Comparison of ENCODE assay signal across 9 cellular contexts in the genomic region with DNA sequence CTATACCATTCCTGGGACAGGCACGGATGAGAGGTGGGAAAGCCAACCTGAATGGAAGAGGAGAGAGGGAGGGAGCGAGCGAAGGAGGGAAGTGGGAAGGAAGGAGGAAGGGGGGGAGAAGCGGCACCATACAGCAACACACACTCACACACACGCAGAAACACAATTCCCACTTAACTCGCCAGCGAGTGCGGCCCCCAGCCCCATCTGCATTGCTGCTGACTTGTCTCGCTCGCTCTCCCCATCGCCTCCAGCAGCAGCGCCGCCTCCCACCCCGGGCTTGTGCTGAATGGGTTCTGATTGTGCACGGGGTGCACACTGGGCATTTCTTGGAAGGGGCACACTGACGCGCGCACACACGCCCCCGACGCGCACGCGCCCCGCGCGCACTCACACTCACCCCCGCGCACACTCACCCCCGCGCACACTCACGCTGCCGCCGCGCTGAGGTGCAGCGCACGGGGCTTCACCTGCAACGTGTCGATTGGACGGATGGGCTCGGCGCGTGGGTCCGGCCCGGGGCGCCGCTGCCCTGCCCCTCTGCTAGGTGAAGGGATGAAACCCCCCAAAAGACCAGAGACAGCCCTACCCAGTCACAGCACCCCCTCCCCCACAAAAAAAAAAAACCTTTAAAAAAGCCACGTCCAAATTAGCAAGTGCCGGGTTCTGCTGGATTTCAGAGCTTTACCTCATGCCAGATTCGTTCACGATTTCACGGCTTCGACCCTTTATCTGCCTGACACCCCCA. TPM values are rescaled to one million over a fixed set of nuclear protein-coding genes. Genes with fewer than 3 reads are reported as not detected.
A peak's percentile ranks its signal among the peaks of the same experiment; 100 is the strongest.
DNase-seq lines count a peak whose midpoint lies in the region; ATAC-seq and TF ChIP-seq lines count a peak whose summit lies in the region.
"Had no signal": no experiment of that assay in that cellular context is flagged by ENCODE, and none has a peak within 500 bp of the region (broad histone marks: within the 10 kb centered on the region; RNA-seq: fewer than 3 reads in every experiment).

No MANE protein-coding gene starts in this region.

- CTCF ChIA-PET in MCF 10A (lab: Yijun Ruan, JAX), result no interaction called here

- POLR2A ChIA-PET in MCF 10A (lab: Yijun Ruan, JAX), result no interaction called here

- H3K27me3 Mint-ChIP-seq in MCF 10A (ENCODE audit: insufficient read depth, unreplicated experiment) (peaks cover 10% of the 10 kb centered on the region), chondrocyte (ENCODE audit: low read depth) (peaks cover 65% of the 10 kb centered on the region)

- H3K27ac ChIP-seq in breast epithelium (no peak overlapping the region), upper lobe of right lung (no peak overlapping the region), SJCRH30 (no peak overlapping the region)

- no peaks in the 10 kb centered on the region for H3K36me3 Mint-ChIP-seq in MCF 10A (ENCODE audit: insufficient read depth, unreplicated experiment)
- H3K36me3 Mint-ChIP-seq in chondrocyte (ENCODE audit: low read depth), result peaks cover 1% of the 10 kb centered on the region

- no peak for TF ChIP-seq POLR2A in breast epithelium (IDR thresholded peaks at IDR 0.05)

- H3K4me3 Mint-ChIP-seq in MCF 10A (ENCODE audit: unreplicated experiment) (no peak overlapping the region), chondrocyte (ENCODE audit: unreplicated experiment) (peak overlapping the region; percentile 60)

- peaks cover 26% of the 10 kb centered on the region for H3K9me3 Mint-ChIP-seq in MCF 10A (ENCODE audit: unreplicated experiment)
- no peaks in the 10 kb centered on the region for H3K9me3 Mint-ChIP-seq in chondrocyte (ENCODE audit: low read depth)

- ATAC-seq in mucosa of descending colon (peak; percentile 69), upper lobe of right lung (peak; percentile 57)
- ATAC-seq: activated CD4-positive, CD25-positive, alpha-beta regulatory T cell treated with anti-CD3 and anti-CD28 coated beads, Interleukin-2, amount 50 U/mL, for 24 hours had no signal

- H3K4me1 ChIP-seq in breast epithelium, result peaks cover 0 to 7% of the 10 kb centered on the region in 2 donors
- peaks cover 3% of the 10 kb centered on the region for H3K4me1 ChIP-seq in mucosa of descending colon (ENCODE audit: low read depth)
- H3K4me1 ChIP-seq in upper lobe of right lung, result no peaks in the 10 kb centered on the region
- H3K4me1 ChIP-seq in SJCRH30, result no peaks in the 10 kb centered on the region

- no peak for TF ChIP-seq CTCF in breast epithelium (IDR thresholded peaks at IDR 0.05)
- TF ChIP-seq CTCF in MCF 10A (IDR thresholded peaks at IDR 0.05; ENCODE audit: unreplicated experiment), result no peak
- TF ChIP-seq CTCF in chondrocyte (IDR thresholded peaks at IDR 0.05), result no peak
- no peak for TF ChIP-seq CTCF in mucosa of descending colon (IDR thresholded peaks at IDR 0.05)
- TF ChIP-seq CTCF in upper lobe of right lung (IDR thresholded peaks at IDR 0.05), result no peak

- H3K27me3 ChIP-seq in breast epithelium (peaks cover 0 to 64% of the 10 kb centered on the region in 2 donors), upper lobe of right lung (peaks cover 59% of the 10 kb centered on the region), SJCRH30 (no peaks in the 10 kb centered on the region)

- H3K4me3 ChIP-seq in breast epithelium (peak overlapping the region; percentile 17 to 60 (median 38)), mucosa of descending colon (no peak overlapping the region), upper lobe of right lung (peak overlapping the region; percentile 31), SJCRH30 (no peak overlapping the region)

- no peaks in the 10 kb centered on the region for H3K36me3 ChIP-seq in breast epithelium
- no peaks in the 10 kb centered on the region for H3K36me3 ChIP-seq in mucosa of descending colon (ENCODE audit: low read depth)
- no peaks in the 10 kb centered on the region for H3K36me3 ChIP-seq in upper lobe of right lung
- H3K36me3 ChIP-seq in SJCRH30, result no peaks in the 10 kb centered on the region

- H3K9me3 ChIP-seq in breast epithelium, result no peaks in the 10 kb centered on the region
- no peaks in the 10 kb centered on the region for H3K9me3 ChIP-seq in mucosa of descending colon
- H3K9me3 ChIP-seq in upper lobe of right lung, result no peaks in the 10 kb centered on the region
- H3K9me3 ChIP-seq in SJCRH30 (replicated peaks), result no peaks in the 10 kb centered on the region

- no peaks in the 10 kb centered on the region for H3K4me1 Mint-ChIP-seq in MCF 10A (ENCODE audit: insufficient read depth, unreplicated experiment)
- peaks cover 17% of the 10 kb centered on the region for H3K4me1 Mint-ChIP-seq in chondrocyte (ENCODE audit: low read depth)

- DNase-seq in breast epithelium (ENCODE audit: low spot score in 2 of 2) (no peak), MCF 10A (ENCODE audit: unreplicated experiment) (no peak), chondrocyte (ENCODE audit: low spot score) (no peak), mucosa of descending colon (peak in 1 of 3 donors; percentile 50), upper lobe of right lung (no peak), OCI-M1 (lab: John Stamatoyannopoulos, UW) (no peak), SJCRH30 (no peak), hippocampal formation (lab: John Stamatoyannopoulos, UW) (no peak)

- BruUV-seq in MCF 10A (replicated peaks; lab: Mats Ljungman, UMichigan), result no TSS peak

- H3K27ac Mint-ChIP-seq in MCF 10A (ENCODE audit: low read depth, unreplicated experiment) (no peak overlapping the region), chondrocyte (ENCODE audit: unreplicated experiment) (no peak overlapping the region)

- intact Hi-C loops in breast epithelium (cut with DNase I; ENCODE audit: low total_unique reads), result no loop called here
- intact Hi-C loops in MCF 10A (cut with micrococcal nuclease), result no loop called here
- intact Hi-C loops in mucosa of descending colon (cut with DNase I, micrococcal nuclease), result no loop called here
- intact Hi-C loops in upper lobe of right lung (cut with DNase I), result no loop called here

RNA-seq across cellular contexts. Expression of gene GRIN2B, which starts 0.7 kb away (rescaled TPM):
- total RNA-seq in breast epithelium, result 1 to 10 TPM in 1 of 3 donors, under 1 TPM in 2; 0.16 to 3.3 (median 0.59) TPM
- total RNA-seq in MCF 10A (2022), result not detected in 2 replicates
- total RNA-seq in chondrocyte, result not detected in 3 replicates
- total RNA-seq in mucosa of descending colon, result under 1 TPM; 0.32 to 0.80 (median 0.57) TPM
- total RNA-seq in upper lobe of right lung, result 1.1 TPM
- under 0.01 and 0.13 TPM in 2 replicates for total RNA-seq in SJCRH30 (2014; rRNA removed; shearing (Covaris generic))

Comparison
In these comparisons a context has a peak if more than half of its experiments do, and no peak if none do; other contexts are left out.
1. H3K4me3 ChIP-seq: peak in breast epithelium (3 of 3) and upper lobe of right lung (single experiment); none in mucosa of descending colon (single experiment) and SJCRH30 (single experiment).